In genomic region chr2:150507071-150507470, GRCh38 we compare ENCODE assay signal across 29 cellular contexts. TPM values are rescaled to one million over a fixed set of nuclear protein-coding genes. Genes with fewer than 3 reads are reported as not detected.
"Had no signal": no experiment of that assay in that cellular context is flagged by ENCODE, and none has a peak within 500 bp of the region (broad histone marks: within the 10 kb centered on the region; RNA-seq: fewer than 3 reads in every experiment).

No MANE protein-coding gene starts in this region.

- H3K4me3 ChIP-seq: neural progenitor cell, ovary, psoas muscle, right lobe of liver, sigmoid colon, suprapubic skin, testis, tibial artery, transverse colon, upper lobe of right lung, uterus had no signal

- H3K27me3 Mint-ChIP-seq: progenitor cell of endocrine pancreas; stimulated activated memory B cell treated with anti-CD40 and anti-IgM and Interleukin-4, amounts not matched to agents 10 μg/mL and 1 μg/mL and 100 μg/mL, for 72 hours; stimulated activated naive CD8-positive, alpha-beta T cell treated with anti-CD3 and anti-CD28 coated beads, Interleukin-15, amount 100 ng/mL, for 72 hours; type B pancreatic cell had no signal

- H3K36me3 Mint-ChIP-seq: natural killer cell; neural progenitor cell; stimulated activated memory B cell treated with anti-CD40 and anti-IgM and Interleukin-4, amounts not matched to agents 10 μg/mL and 1 μg/mL and 100 μg/mL, for 72 hours; type B pancreatic cell had no signal

- H3K4me1 Mint-ChIP-seq: natural killer cell; nephron; neural progenitor cell; stimulated activated memory B cell treated with anti-CD40 and anti-IgM and Interleukin-4, amounts not matched to agents 10 μg/mL and 1 μg/mL and 100 μg/mL, for 72 hours; stimulated activated naive CD8-positive, alpha-beta T cell treated with anti-CD3 and anti-CD28 coated beads, Interleukin-15, amount 100 ng/mL, for 72 hours had no signal

- H3K4me1 ChIP-seq: neural progenitor cell, parathyroid adenoma, psoas muscle, right lobe of liver, suprapubic skin, testis, tibial artery, transverse colon, upper lobe of right lung, uterus had no signal

- H3K4me2 ChIP-seq: neural progenitor cell had no signal

- DNase-seq: natural killer cell; occipital lobe; ovary; posterior cingulate gyrus; psoas muscle; right cardiac atrium; right lobe of liver; sigmoid colon; small intestine; stimulated activated CD4-positive, alpha-beta T cell treated with anti-CD3 and anti-CD28 coated beads, Interleukin-1b, Interleukin-23, amount 100 ng/mL, for 48 hours; stimulated activated CD4-positive, alpha-beta T cell treated with anti-CD3 and anti-CD28 coated beads, Interleukin-4, amount 100 ng/mL, for 1 hour; stimulated activated CD4-positive, alpha-beta T cell treated with anti-CD3 and anti-CD28 coated beads, Interleukin-4, amount 100 ng/mL, for 4 hours; stimulated activated CD8-positive, alpha-beta memory T cell treated with anti-CD3 and anti-CD28 coated beads, Interleukin-4, amount 100 ng/mL, for 48 hours; stimulated activated naive CD4-positive, alpha-beta T cell; stimulated activated naive CD8-positive, alpha-beta T cell treated with anti-CD3 and anti-CD28 coated beads, Interleukin-15, amount 100 ng/mL, for 72 hours; stimulated activated naive CD8-positive, alpha-beta T cell treated with anti-CD3 and anti-CD28 coated beads, Interleukin-15, Interleukin-2, amounts not matched to agents 100 U/mL and 50 U/mL, for 24 hours; substantia nigra; testis; tibial artery; transverse colon; upper lobe of right lung; uterus had no signal

- H3K36me3 ChIP-seq: neural progenitor cell, ovary, right lobe of liver, sigmoid colon, suprapubic skin, tibial artery, transverse colon, upper lobe of right lung, uterus had no signal

- H3K9me3 ChIP-seq: ovary, psoas muscle, right lobe of liver, sigmoid colon, suprapubic skin, testis, tibial artery, transverse colon, upper lobe of right lung, uterus had no signal

- H3K27ac Mint-ChIP-seq: natural killer cell; nephron; neural progenitor cell; progenitor cell of endocrine pancreas; stimulated activated memory B cell treated with anti-CD40 and anti-IgM and Interleukin-4, amounts not matched to agents 10 μg/mL and 1 μg/mL and 100 μg/mL, for 72 hours; stimulated activated naive CD8-positive, alpha-beta T cell treated with anti-CD3 and anti-CD28 coated beads, Interleukin-15, amount 100 ng/mL, for 72 hours; type B pancreatic cell had no signal

- H3K27ac ChIP-seq: neural progenitor cell, ovary, parathyroid adenoma, psoas muscle, right lobe of liver, sigmoid colon, suprapubic skin, testis, tibial artery, transverse colon, upper lobe of right lung, uterus had no signal

- H3K27me3 ChIP-seq: neural progenitor cell, ovary, right lobe of liver, sigmoid colon, suprapubic skin, testis, tibial artery, transverse colon, upper lobe of right lung, uterus had no signal

- H3K4me3 Mint-ChIP-seq: natural killer cell; nephron; neural progenitor cell; stimulated activated memory B cell treated with anti-CD40 and anti-IgM and Interleukin-4, amounts not matched to agents 10 μg/mL and 1 μg/mL and 100 μg/mL, for 72 hours; stimulated activated naive CD8-positive, alpha-beta T cell treated with anti-CD3 and anti-CD28 coated beads, Interleukin-15, amount 100 ng/mL, for 72 hours; type B pancreatic cell had no signal

- ATAC-seq: natural killer cell; psoas muscle; right cardiac atrium; right lobe of liver; stimulated activated memory B cell treated with anti-CD40 and anti-IgM and Interleukin-4, amounts not matched to agents 10 μg/mL and 1 μg/mL and 100 μg/mL, for 72 hours; stimulated activated naive CD8-positive, alpha-beta T cell treated with anti-CD3 and anti-CD28 coated beads, Interleukin-15, amount 100 ng/mL, for 72 hours; stimulated activated naive CD8-positive, alpha-beta T cell treated with anti-CD3 and anti-CD28 coated beads, Interleukin-15, Interleukin-2, amounts not matched to agents 100 U/mL and 50 U/mL, for 24 hours; upper lobe of right lung had no signal

- H2AFZ ChIP-seq: neural progenitor cell, parathyroid adenoma had no signal

- H3K9ac ChIP-seq: neural progenitor cell, parathyroid adenoma had no signal

RNA-seq across cellular contexts. Expression of gene RND3, which starts 19.6 kb away (rescaled TPM):
- total RNA-seq: natural killer cell had no signal
